In the genomic region with DNA sequence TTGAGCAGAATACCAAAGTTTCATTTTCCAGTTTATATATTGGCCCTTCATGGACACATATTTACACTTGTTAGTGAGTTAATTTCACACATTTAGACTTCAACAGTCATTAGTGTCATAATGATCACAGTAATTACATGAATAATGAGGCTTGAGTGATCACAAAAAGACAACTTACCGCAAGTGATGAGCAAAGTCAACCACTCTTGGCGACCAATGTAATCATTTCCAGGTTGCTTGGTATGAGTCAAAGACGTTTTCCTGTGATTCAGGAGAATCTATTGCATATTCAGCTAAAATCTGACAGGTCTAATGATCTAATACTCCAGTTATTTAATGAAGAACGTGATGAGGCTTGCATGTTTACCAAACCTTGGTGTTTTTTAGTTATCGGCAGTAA, we compare ENCODE assay signal across 21 cellular contexts.
DNase-seq lines count a peak whose midpoint lies in the region; ATAC-seq and TF ChIP-seq lines count a peak whose summit lies in the region.
"Had no signal": no experiment of that assay in that cellular context is flagged by ENCODE, and none has a peak within 500 bp of the region (broad histone marks: within the 10 kb centered on the region; RNA-seq: fewer than 3 reads in every experiment).

No MANE protein-coding gene starts in this region.

- ATAC-seq in SK-N-SH treated with all-trans-retinoic acid at 6 μM for 48 hours (peak; percentile 47; the same call in 2 of the 3 replicates), foreskin keratinocyte (peak; percentile 91)

- peak; percentile 63 for DNase-seq in NCI-H146 (lab: John Stamatoyannopoulos, UW)
- no peak for DNase-seq in NCI-H146 treated with DMSO at 0.1 percent for 48 hours (lab: John Stamatoyannopoulos, UW; ENCODE audit: unreplicated experiment)
- DNase-seq in GM23248, result peak; percentile 2
- peak; percentile 65 to 89 for DNase-seq in foreskin keratinocyte
- DNase-seq in NCI-H1436 (lab: John Stamatoyannopoulos, UW), result no peak
- DNase-seq in endodermal cell, result no peak
- DNase-seq in OCI-M2 (lab: John Stamatoyannopoulos, UW; ENCODE audit: unreplicated experiment), result no peak
- DNase-seq: ACHN; CD4-positive, alpha-beta memory T cell; GDM1; HFFc6; Kasumi-1; MG63; NCI-H2029 treated with DMSO at 0.1 percent for 48 hours; NCI-H226; NCI-H510A treated with DMSO at 0.1 percent for 48 hours; PC-9; SJCRH30 had no signal

- H3K27ac ChIP-seq in GM23248 (no peak overlapping the region), foreskin keratinocyte (no peak overlapping the region), endodermal cell (ENCODE audit: low read depth, low read length) (no peak overlapping the region)
- H3K27ac ChIP-seq: 22Rv1; BLaER1 treated with 17β-estradiol and CSF1 and Interleukin-3, amounts not matched to agents 10 nM and 100 nM; PC-9; SJCRH30 had no signal

- H3F3A ChIP-seq in GM23248 (ENCODE audit: insufficient read depth), result no peaks in the 10 kb centered on the region

- no peaks in the 10 kb centered on the region for H4K20me1 ChIP-seq in GM23248 (ENCODE audit: insufficient read depth)
- H4K20me1 ChIP-seq: BLaER1 treated with 17β-estradiol and CSF1 and Interleukin-3, amounts not matched to agents 10 nM and 100 nM had no signal

- TF ChIP-seq CTCF in foreskin keratinocyte (conservative IDR thresholded peaks at IDR 0.05) (no peak), endodermal cell (conservative IDR thresholded peaks at IDR 0.05) (no peak)

- H3K4me1 ChIP-seq in GM23248 (ENCODE audit: insufficient read depth), result no peaks in the 10 kb centered on the region
- peaks cover 9% of the 10 kb centered on the region for H3K4me1 ChIP-seq in foreskin keratinocyte
- peaks cover 3% of the 10 kb centered on the region for H3K4me1 ChIP-seq in endodermal cell (ENCODE audit: control insufficient read depth, insufficient read depth, low read length)
- H3K4me1 ChIP-seq: BLaER1 treated with 17β-estradiol and CSF1 and Interleukin-3, amounts not matched to agents 10 nM and 100 nM; SJCRH30 had no signal

- no peak overlapping the region for H3K9ac ChIP-seq in GM23248
- no peak overlapping the region for H3K9ac ChIP-seq in endodermal cell (ENCODE audit: extremely low read depth, low read length, poor library complexity, severe bottlenecking)
- H3K9ac ChIP-seq: BLaER1 treated with 17β-estradiol and CSF1 and Interleukin-3, amounts not matched to agents 10 nM and 100 nM had no signal

- no peaks in the 10 kb centered on the region for H3K9me3 ChIP-seq in GM23248 (ENCODE audit: low read depth)
- H3K9me3 ChIP-seq in endodermal cell (ENCODE audit: control insufficient read depth, low read length), result peaks cover 6% of the 10 kb centered on the region
- H3K9me3 ChIP-seq: MG63, SJCRH30 had no signal

- H3K4me3 ChIP-seq in GM23248 (no peak overlapping the region), endodermal cell (ENCODE audit: low read length) (no peak overlapping the region)
- H3K4me3 ChIP-seq: BLaER1 treated with 17β-estradiol and CSF1 and Interleukin-3, amounts not matched to agents 10 nM and 100 nM; MG63; PC-9; SJCRH30 had no signal

- H3K4me2 ChIP-seq in GM23248 (ENCODE audit: unreplicated experiment), result no peak overlapping the region
- H3K4me2 ChIP-seq: BLaER1 treated with 17β-estradiol and CSF1 and Interleukin-3, amounts not matched to agents 10 nM and 100 nM; PC-9 had no signal

- H3K4me3 Mint-ChIP-seq in endodermal cell, result no peak overlapping the region
- H3K4me3 Mint-ChIP-seq: CD4-positive, alpha-beta memory T cell; HFFc6 had no signal

- in situ Hi-C loops in GM23248 (cut with MboI), result no loop called here

- no peak overlapping the region for H2AFZ ChIP-seq in GM23248
- H2AFZ ChIP-seq: PC-9 had no signal

- H3K36me3 ChIP-seq in GM23248 (ENCODE audit: low read depth) (no peaks in the 10 kb centered on the region), endodermal cell (ENCODE audit: control insufficient read depth, insufficient read depth, low read length) (no peaks in the 10 kb centered on the region)
- H3K36me3 ChIP-seq: BLaER1 treated with 17β-estradiol and CSF1 and Interleukin-3, amounts not matched to agents 10 nM and 100 nM; MG63; SJCRH30 had no signal

- H3K9me3 Mint-ChIP-seq in endodermal cell, result peaks cover 1% of the 10 kb centered on the region
- H3K9me3 Mint-ChIP-seq: HFFc6 had no signal

- H3K27me3 ChIP-seq in GM23248 (replicated peaks; ENCODE audit: insufficient read depth), result no peaks in the 10 kb centered on the region
- no peaks in the 10 kb centered on the region for H3K27me3 ChIP-seq in foreskin keratinocyte
- H3K27me3 ChIP-seq in endodermal cell (ENCODE audit: control insufficient read depth, insufficient read depth, low read length, poor library complexity, severe bottlenecking), result no peaks in the 10 kb centered on the region
- H3K27me3 ChIP-seq: BLaER1 treated with 17β-estradiol and CSF1 and Interleukin-3, amounts not matched to agents 10 nM and 100 nM; MG63; SJCRH30 had no signal

- H3K4me1 Mint-ChIP-seq in endodermal cell, result peaks cover 5% of the 10 kb centered on the region
- H3K4me1 Mint-ChIP-seq: CD4-positive, alpha-beta memory T cell had no signal

- H3K27me3 Mint-ChIP-seq in endodermal cell (ENCODE audit: insufficient read depth), result no peaks in the 10 kb centered on the region
- H3K27me3 Mint-ChIP-seq: CD4-positive, alpha-beta memory T cell had no signal

- 17 to 20% methylated on average over 5 of the region's 5 CpGs for WGBS in GM23248 (ENCODE audit: low coverage in 1 of 2, low lambda C conversion rate in 2 of 2, missing lambda C conversion rate in 2 of 2), 2 experiments
- WGBS in endodermal cell (ENCODE audit: insufficient coverage in 1 of 2, insufficient read length in 1 of 2), 2 experiments, result 96 to 100% methylated on average over 3 to 5 of the region's 5 CpGs

- H3K27ac Mint-ChIP-seq in endodermal cell, result no peak overlapping the region
- H3K27ac Mint-ChIP-seq: HFFc6 had no signal

- H3K36me3 Mint-ChIP-seq in endodermal cell (ENCODE audit: low read depth), result no peaks in the 10 kb centered on the region
- H3K36me3 Mint-ChIP-seq: CD4-positive, alpha-beta memory T cell had no signal

- no peaks in the 10 kb centered on the region for H3K79me2 ChIP-seq in GM23248 (ENCODE audit: insufficient read depth)

- no peaks in the 10 kb centered on the region for H3K9me2 ChIP-seq in GM23248 (ENCODE audit: insufficient read depth)

TF ChIP-seq in SK-N-SH treated with all-trans-retinoic acid at 6 μM for 48 hours, 23 proteins besides CTCF, POLR2A, EP300 and RAD21:
- TF ChIP-seq, protein P1, sequence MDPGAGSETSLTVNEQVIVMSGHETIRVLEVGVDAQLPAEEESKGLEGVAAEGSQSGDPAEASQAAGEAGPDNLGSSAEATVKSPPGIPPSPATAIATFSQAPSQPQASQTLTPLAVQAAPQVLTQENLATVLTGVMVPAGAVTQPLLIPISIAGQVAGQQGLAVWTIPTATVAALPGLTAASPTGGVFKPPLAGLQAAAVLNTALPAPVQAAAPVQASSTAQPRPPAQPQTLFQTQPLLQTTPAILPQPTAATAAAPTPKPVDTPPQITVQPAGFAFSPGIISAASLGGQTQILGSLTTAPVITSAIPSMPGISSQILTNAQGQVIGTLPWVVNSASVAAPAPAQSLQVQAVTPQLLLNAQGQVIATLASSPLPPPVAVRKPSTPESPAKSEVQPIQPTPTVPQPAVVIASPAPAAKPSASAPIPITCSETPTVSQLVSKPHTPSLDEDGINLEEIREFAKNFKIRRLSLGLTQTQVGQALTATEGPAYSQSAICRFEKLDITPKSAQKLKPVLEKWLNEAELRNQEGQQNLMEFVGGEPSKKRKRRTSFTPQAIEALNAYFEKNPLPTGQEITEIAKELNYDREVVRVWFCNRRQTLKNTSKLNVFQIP (CRISPR knock-in tag; IDR thresholded peaks at IDR 0.05; ENCODE audit: borderline replicate concordance, low read depth), result no peak
- TF ChIP-seq ZFP30 (CRISPR knock-in tag; IDR thresholded peaks at IDR 0.05) (no peak), ISL1 (CRISPR knock-in tag; IDR thresholded peaks at IDR 0.05) (no peak), CSDC2 (CRISPR knock-in tag; IDR thresholded peaks at IDR 0.05) (no peak), SNAI2 (CRISPR knock-in tag; IDR thresholded peaks at IDR 0.05) (no peak), ZNF70 (CRISPR knock-in tag; IDR thresholded peaks at IDR 0.05) (no peak)
TF ChIP-seq in SK-N-SH treated with all-trans-retinoic acid at 6 μM for 48 hours: peak in this region for 0.

Comparison
In these comparisons a context has a peak if more than half of its experiments do, and no peak if none do; other contexts are left out.
1. DNase-seq: peak in NCI-H146 (single experiment), GM23248 (single experiment) and foreskin keratinocyte (2 of 2); none in NCI-H146 treated with DMSO at 0.1 percent for 48 hours (single experiment), NCI-H1436 (single experiment), endodermal cell (single experiment) and OCI-M2 (single experiment).